ENCODE assay signal across 20 cellular contexts in the genomic region with DNA sequence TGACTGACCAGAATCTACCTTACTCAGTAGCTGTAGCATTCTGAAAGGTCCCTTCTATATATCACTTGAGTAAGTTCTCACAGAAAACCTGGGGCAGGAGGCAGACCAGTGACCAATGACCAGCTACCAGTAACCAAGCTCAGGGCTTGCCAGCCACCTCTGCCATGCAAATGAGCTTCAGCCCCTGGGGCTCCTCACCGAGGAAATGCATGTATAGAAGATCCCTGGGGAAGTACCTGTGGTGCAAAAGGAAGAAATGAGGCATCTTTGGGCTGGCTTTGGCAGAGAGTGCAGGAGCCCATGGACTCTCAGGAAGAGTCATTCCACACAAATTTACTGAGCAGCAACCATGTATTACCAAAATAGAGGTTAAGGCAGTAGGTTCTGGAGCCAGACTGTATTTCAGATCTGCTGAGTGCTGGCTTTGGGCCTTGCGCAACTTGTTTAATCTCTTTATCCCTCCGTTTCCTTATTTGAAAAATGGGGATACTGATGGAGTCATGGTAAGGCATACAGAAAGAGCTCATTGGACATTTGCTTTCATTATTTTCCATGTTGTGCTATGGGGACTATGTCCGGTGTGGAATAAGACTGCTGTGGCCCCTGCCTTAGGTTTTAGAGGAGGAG. TPM values are rescaled to one million over a fixed set of nuclear protein-coding genes. Genes with fewer than 3 reads are reported as not detected.
DNase-seq lines count a peak whose midpoint lies in the region; ATAC-seq, FAIRE-seq and TF ChIP-seq lines count a peak whose summit lies in the region.
"Had no signal": no experiment of that assay in that cellular context is flagged by ENCODE, and none has a peak within 500 bp of the region (broad histone marks: within the 10 kb centered on the region; RNA-seq: fewer than 3 reads in every experiment).

No MANE protein-coding gene starts in this region.

- H3K4me2 ChIP-seq in HepG2 (ENCODE audit: low read depth, low read length) (no peak overlapping the region), Karpas-422 (ENCODE audit: low read depth, low read length, poor library complexity, severe bottlenecking) (peak overlapping the region; percentile 19)

- POLR2A ChIA-PET in HepG2 (lab: Yijun Ruan, JAX): no interaction called here

- H3K9me2 ChIP-seq in Karpas-422 (replicated peaks; ENCODE audit: insufficient read depth, low read length): no peaks in the 10 kb centered on the region

- H3K36me3 ChIP-seq in HepG2 (replicated peaks in 1 of 2; ENCODE audit: control insufficient read depth in 1 of 2, insufficient read depth in 2 of 2, low read length in 2 of 2) (no peaks in the 10 kb centered on the region), right lobe of liver (no peaks in the 10 kb centered on the region), Karpas-422 (ENCODE audit: insufficient read depth, low read length) (no peaks in the 10 kb centered on the region), stomach (no peaks in the 10 kb centered on the region)

- H3K27me3 ChIP-seq in HepG2 (ENCODE audit: control insufficient read depth in 1 of 2, insufficient read depth in 2 of 2, low read length in 2 of 2) (no peaks in the 10 kb centered on the region), right lobe of liver (no peaks in the 10 kb centered on the region), Karpas-422 (ENCODE audit: low read length) (no peaks in the 10 kb centered on the region), stomach (peaks cover 0 to 40% (median 0%) of the 10 kb centered on the region in 3 donors)

- no peaks in the 10 kb centered on the region for H3K9me3 Mint-ChIP-seq in activated naive CD8-positive, alpha-beta T cell treated with anti-CD3 and anti-CD28 coated beads, Interleukin-2, amount 50 U/mL, for 24 hours
- no peaks in the 10 kb centered on the region for H3K9me3 Mint-ChIP-seq in mesothelial cell of epicardium
- H3K9me3 Mint-ChIP-seq: CD8-positive, alpha-beta T cell had no signal

- H3K4me1 ChIP-seq in HepG2 (ENCODE audit: insufficient read depth, low read length): no peaks in the 10 kb centered on the region
- no peaks in the 10 kb centered on the region for H3K4me1 ChIP-seq in right lobe of liver
- H3K4me1 ChIP-seq in Karpas-422 (ENCODE audit: low read length): peaks cover 28% of the 10 kb centered on the region
- H3K4me1 ChIP-seq in stomach: no peaks in the 10 kb centered on the region

- CTCF ChIA-PET in HepG2 (lab: Yijun Ruan, JAX; ENCODE audit: low intra/inter-chr PET ratio, low total read pairs): no interaction called here

- no peaks in the 10 kb centered on the region for H3K4me1 Mint-ChIP-seq in activated naive CD8-positive, alpha-beta T cell treated with anti-CD3 and anti-CD28 coated beads, Interleukin-2, amount 50 U/mL, for 24 hours
- H3K4me1 Mint-ChIP-seq in mesothelial cell of epicardium: no peaks in the 10 kb centered on the region
- H3K4me1 Mint-ChIP-seq: CD14-positive monocyte had no signal

- BruUV-seq in HepG2 (replicated peaks; lab: Mats Ljungman, UMichigan): no TSS peak

- no peak for TF ChIP-seq EP300 in HepG2 (IDR thresholded peaks at IDR 0.05; ENCODE audit: low read depth in 2 of 2, low read length in 2 of 2)
- no peak for TF ChIP-seq EP300 in HepG2 (CRISPR knock-in tag; IDR thresholded peaks at IDR 0.05; ENCODE audit: borderline replicate concordance)
- no peak for TF ChIP-seq EP300 in stomach (IDR thresholded peaks at IDR 0.05)

- WGBS in HepG2 (ENCODE audit: low lambda C conversion rate): 32% methylated on average over 4 of the region's 4 CpGs
- WGBS in right lobe of liver (ENCODE audit: insufficient coverage, low coverage, low lambda C conversion rate, missing lambda C conversion rate): 53% methylated on average over 4 of the region's 4 CpGs
- 62 to 68% (median 63%) methylated on average over 4 of the region's 4 CpGs for WGBS in stomach, 5 donors

- no peaks in the 10 kb centered on the region for H3K79me2 ChIP-seq in HepG2 (ENCODE audit: insufficient read depth, low read length)
- H3K79me2 ChIP-seq in Karpas-422 (ENCODE audit: low read length): no peaks in the 10 kb centered on the region

- H3K4me3 ChIP-seq in HepG2 (replicated peaks in 1 of 3; ENCODE audit: insufficient read depth in 1 of 3, low read depth in 2 of 3, low read length in 3 of 3): no peak overlapping the region
- no peak overlapping the region for H3K4me3 ChIP-seq in right lobe of liver
- H3K4me3 ChIP-seq in Karpas-422 (ENCODE audit: low read length): no peak overlapping the region
- H3K4me3 ChIP-seq in epithelial cell of esophagus (ENCODE audit: low read length): no peak overlapping the region
- H3K4me3 ChIP-seq in stomach: no peak overlapping the region

- no peak for TF ChIP-seq CTCF in HepG2 (CRISPR knock-in tag; IDR thresholded peaks at IDR 0.05)
- no peak for TF ChIP-seq CTCF in right lobe of liver (IDR thresholded peaks at IDR 0.05)
- no peak for TF ChIP-seq CTCF in epithelial cell of esophagus (IDR thresholded peaks at IDR 0.05; ENCODE audit: insufficient read depth, low read depth, low read length, missing control alignments)
- no peak for TF ChIP-seq CTCF in mesothelial cell of epicardium (IDR thresholded peaks at IDR 0.05; ENCODE audit: unreplicated experiment)
- TF ChIP-seq CTCF in stomach (IDR thresholded peaks at IDR 0.05): no peak

- peaks cover 31% of the 10 kb centered on the region for H3K27me3 Mint-ChIP-seq in activated naive CD8-positive, alpha-beta T cell treated with anti-CD3 and anti-CD28 coated beads, Interleukin-2, amount 50 U/mL, for 24 hours
- H3K27me3 Mint-ChIP-seq in mesothelial cell of epicardium (ENCODE audit: low read depth): peaks cover 80% of the 10 kb centered on the region

- H3K9ac ChIP-seq in HepG2 (ENCODE audit: insufficient read depth, low read depth, low read length) (no peak overlapping the region), Karpas-422 (ENCODE audit: low read length) (no peak overlapping the region)

- no peak for TF ChIP-seq POLR2A in HepG2 (IDR thresholded peaks at IDR 0.05; ENCODE audit: insufficient read depth in 1 of 2, low read depth in 2 of 2, low read length in 2 of 2)
- TF ChIP-seq POLR2A in right lobe of liver (IDR thresholded peaks at IDR 0.05): no peak
- TF ChIP-seq POLR2A in stomach (IDR thresholded peaks at IDR 0.05): no peak

- no peak for TF ChIP-seq RAD21 in HepG2 (CRISPR knock-in tag; IDR thresholded peaks at IDR 0.05)

- H4K20me1 ChIP-seq in HepG2 (ENCODE audit: insufficient read depth, low read length): no peaks in the 10 kb centered on the region
- no peaks in the 10 kb centered on the region for H4K20me1 ChIP-seq in Karpas-422 (ENCODE audit: insufficient read depth, low read depth, low read length)

- H3K36me3 Mint-ChIP-seq in activated naive CD8-positive, alpha-beta T cell treated with anti-CD3 and anti-CD28 coated beads, Interleukin-2, amount 50 U/mL, for 24 hours (ENCODE audit: low read depth): no peaks in the 10 kb centered on the region
- no peaks in the 10 kb centered on the region for H3K36me3 Mint-ChIP-seq in mesothelial cell of epicardium
- H3K36me3 Mint-ChIP-seq: CD14-positive monocyte; CD8-positive, alpha-beta T cell had no signal

- intact Hi-C loops in HepG2 (cut with micrococcal nuclease; ENCODE audit: unreplicated experiment) (no loop called here), right lobe of liver (cut with DNase I) (no loop called here), stomach (cut with DNase I; ENCODE audit: low total_unique reads) (no loop called here)

- DNase-seq in HepG2 (ENCODE audit: low spot score) (no peak), right lobe of liver (no peak), Karpas-422 (no peak), epithelial cell of esophagus (ENCODE audit: low read depth) (peak; percentile 14), mesothelial cell of epicardium (ENCODE audit: low spot score in 2 of 2, unreplicated experiment in 2 of 2) (no peak), stomach (no peak), substantia nigra (lab: John Stamatoyannopoulos, UW) (no peak)
- no peak for DNase-seq in activated naive CD8-positive, alpha-beta T cell treated with anti-CD3 and anti-CD28 coated beads, Interleukin-2, amount 50 U/mL, for 24 hours
- DNase-seq: CD8-positive, alpha-beta T cell; COR-L47; DMS153; DMS79 treated with DMSO at 0.1 percent for 48 hours; EL; GDM1; H7; KG1 had no signal

- no peak overlapping the region for H3K27ac ChIP-seq in HepG2 (ENCODE audit: extremely low read length, insufficient read depth, low read length)
- no peak overlapping the region for H3K27ac ChIP-seq in right lobe of liver
- no peak overlapping the region for H3K27ac ChIP-seq in Karpas-422 (ENCODE audit: low read length)
- H3K27ac ChIP-seq in stomach: no peak overlapping the region
- no peak overlapping the region for H3K27ac ChIP-seq in substantia nigra (ENCODE audit: low read depth, low read length, poor library complexity, severe bottlenecking)
- H3K27ac ChIP-seq: 22Rv1 had no signal

- H2AFZ ChIP-seq in HepG2 (ENCODE audit: low read length) (no peak overlapping the region), Karpas-422 (ENCODE audit: low read length) (no peak overlapping the region)

- no peak overlapping the region for H3K4me3 Mint-ChIP-seq in activated naive CD8-positive, alpha-beta T cell treated with anti-CD3 and anti-CD28 coated beads, Interleukin-2, amount 50 U/mL, for 24 hours
- no peak overlapping the region for H3K4me3 Mint-ChIP-seq in mesothelial cell of epicardium
- H3K4me3 Mint-ChIP-seq: CD14-positive monocyte; CD8-positive, alpha-beta T cell had no signal

- ATAC-seq in HepG2 (no peak), right lobe of liver (no peak)
- no peak for ATAC-seq in activated naive CD8-positive, alpha-beta T cell treated with anti-CD3 and anti-CD28 coated beads, Interleukin-2, amount 50 U/mL, for 24 hours
- ATAC-seq: CD8-positive, alpha-beta T cell had no signal

- in situ Hi-C loops in HepG2 (cut with HindIII; ENCODE audit: extremely low pct_ligation_motif_present, low pct_unique_long_range_greater_than_20kb): no loop called here

- H3K27ac Mint-ChIP-seq in activated naive CD8-positive, alpha-beta T cell treated with anti-CD3 and anti-CD28 coated beads, Interleukin-2, amount 50 U/mL, for 24 hours: no peak overlapping the region
- H3K27ac Mint-ChIP-seq in mesothelial cell of epicardium: no peak overlapping the region
- H3K27ac Mint-ChIP-seq: CD14-positive monocyte; CD8-positive, alpha-beta T cell had no signal

- H3K9me3 ChIP-seq in HepG2 (ENCODE audit: low read length): no peaks in the 10 kb centered on the region
- H3K9me3 ChIP-seq in right lobe of liver: no peaks in the 10 kb centered on the region
- H3K9me3 ChIP-seq in Karpas-422 (ENCODE audit: low read length): no peaks in the 10 kb centered on the region
- H3K9me3 ChIP-seq in stomach: peaks cover 0 to 3% (median 3%) of the 10 kb centered on the region in 4 donors

- no peak for FAIRE-seq in HepG2 (lab: Jason Lieb, UNC)
- FAIRE-seq: D721Med, HTR-8/SVneo had no signal

RNA-seq across cellular contexts. Expression of a gene that starts 41.1 kb away (rescaled TPM):
- total RNA-seq in HepG2 (2016; rRNA removed; fragmentation: Illumina TruSeq; extraction: Trizol) (61.0 and 78.6 TPM in 2 replicates), right lobe of liver (10 to 100 TPM; 16.3 to 26.1 (median 18.5) TPM), mesothelial cell of epicardium (53.0 to 54.6 TPM (median 53.4 TPM) in 3 replicates), stomach (10 to 100 TPM; 26.3 to 39.5 (median 29.0) TPM)
- 38.8 and 43.1 TPM in 2 replicates for total RNA-seq in HepG2 (2016; cell fraction: cytosol; rRNA removed; fragmentation: Illumina TruSeq; extraction: Trizol; ENCODE audit: low read depth)
- total RNA-seq in HepG2 (2016; cell fraction: insoluble cytoplasmic fraction; rRNA removed; fragmentation: Illumina TruSeq; extraction: Trizol): 64.5 and 85.6 TPM in 2 replicates
- total RNA-seq in HepG2 (2016; cell fraction: membrane; rRNA removed; fragmentation: Illumina TruSeq; extraction: Trizol): 77.6 and 81.1 TPM in 2 replicates
- total RNA-seq in HepG2 (2016; cell fraction: nucleus; rRNA removed; fragmentation: Illumina TruSeq; extraction: Trizol): 47.5 and 51.0 TPM in 2 replicates
- polyA plus RNA-seq in HepG2 (2011; rRNA removed) (8.4 and 9.2 TPM in 2 replicates), stomach (10 to 100 TPM; 30.8 to 60.8 (median 43.3) TPM)
- 7.0 and 7.1 TPM in 2 replicates for polyA plus RNA-seq in HepG2 (2011; cell fraction: cytosol; rRNA removed)
- 5.9 and 9.7 TPM in 2 replicates for polyA plus RNA-seq in HepG2 (2011; cell fraction: nucleus; rRNA removed)
- 17.1 and 25.9 TPM in 2 replicates for polyA plus RNA-seq in HepG2 (2012)
- 32.1 and 37.9 TPM in 2 replicates for polyA plus RNA-seq in HepG2 (2016; cell fraction: cytosol; fragmentation: Illumina TruSeq; extraction: Trizol; ENCODE audit: low read depth)
- 63.0 and 79.6 TPM in 2 replicates for polyA plus RNA-seq in HepG2 (2016; cell fraction: insoluble cytoplasmic fraction; fragmentation: Illumina TruSeq; extraction: Trizol; ENCODE audit: low read depth)
- polyA plus RNA-seq in HepG2 (2016; cell fraction: membrane; fragmentation: Illumina TruSeq; extraction: Trizol; ENCODE audit: low read depth): 49.1 and 53.4 TPM in 2 replicates
- polyA plus RNA-seq in HepG2 (2016; cell fraction: nucleus; fragmentation: Illumina TruSeq; extraction: Trizol; ENCODE audit: insufficient read depth, low read depth): 37.6 and 38.1 TPM in 2 replicates
- 15.6 and 26.8 TPM in 2 replicates for polyA minus RNA-seq in HepG2 (2011; rRNA and poly(A)+ RNA removed; ENCODE audit: low replicate concordance)
- 4.0 and 9.5 TPM in 2 replicates for polyA minus RNA-seq in HepG2 (2011; cell fraction: cytosol; rRNA and poly(A)+ RNA removed)
- 53.0 and 53.5 TPM in 2 replicates for polyA minus RNA-seq in HepG2 (2011; cell fraction: nucleus; rRNA and poly(A)+ RNA removed)
- 56.1 and 86.2 TPM in 2 replicates for total RNA-seq in Karpas-422 (2014; rRNA removed; shearing (Covaris generic); ENCODE audit: low replicate concordance)
